Comparison of ENCODE assay signal across 8 cellular contexts in genomic region chr1:31705080-31705866, GRCh38. TPM values are rescaled to one million over a fixed set of nuclear protein-coding genes. Genes with fewer than 3 reads are reported as not detected.
DNase-seq lines count a peak whose midpoint lies in the region; ATAC-seq and TF ChIP-seq lines count a peak whose summit lies in the region.

No MANE protein-coding gene starts in this region.

- no peak overlapping the region for H3K27ac Mint-ChIP-seq in activated CD4-positive, alpha-beta memory T cell treated with anti-CD3 and anti-CD28 coated beads for 36 hours
- peak overlapping the region; percentile 37 for H3K27ac Mint-ChIP-seq in endodermal cell

- intact Hi-C loops in activated CD4-positive, alpha-beta memory T cell treated with anti-CD3 and anti-CD28 coated beads for 36 hours (cut with micrococcal nuclease), result loop anchor here (1.0 to 10.0 kb wide), 3 partner anchors 42 to 140 kb away; no protein-coding TSS in a partner anchor

- H3K9me3 ChIP-seq in endodermal cell (ENCODE audit: control insufficient read depth, low read length) (no peaks in the 10 kb centered on the region), muscle layer of colon (ENCODE audit: low read length) (no peaks in the 10 kb centered on the region)

- H3K36me3 ChIP-seq in endodermal cell (ENCODE audit: control insufficient read depth, insufficient read depth, low read length) (no peaks in the 10 kb centered on the region), muscle layer of colon (ENCODE audit: insufficient read depth, low read length) (no peaks in the 10 kb centered on the region)

- H3K27me3 ChIP-seq in endodermal cell (ENCODE audit: control insufficient read depth, insufficient read depth, low read length, poor library complexity, severe bottlenecking) (peaks cover 12% of the 10 kb centered on the region), muscle layer of colon (ENCODE audit: control insufficient read depth in 1 of 2, insufficient read depth in 2 of 2, low read length in 2 of 2) (no peaks in the 10 kb centered on the region)

- 65 to 66% methylated on average over 10 to 23 of the region's 23 CpGs for WGBS in endodermal cell (ENCODE audit: insufficient coverage in 1 of 2, insufficient read length in 1 of 2), 2 experiments

- H3K4me1 ChIP-seq in endodermal cell (ENCODE audit: control insufficient read depth, insufficient read depth, low read length) (peaks cover 11% of the 10 kb centered on the region), muscle layer of colon (ENCODE audit: insufficient read depth, low read length) (peaks cover 47% of the 10 kb centered on the region)

- H3K9ac ChIP-seq in endodermal cell (ENCODE audit: extremely low read depth, low read length, poor library complexity, severe bottlenecking), result no peak overlapping the region
- peak overlapping the region; percentile 30 for H3K9ac ChIP-seq in muscle layer of colon (ENCODE audit: low read length)

- DNase-seq in AG10803 (ENCODE audit: low read depth) (peak; percentile 64), HT1080 (ENCODE audit: low read depth) (peak; percentile 71), endodermal cell (peak; percentile 88), NCI-H187 (lab: John Stamatoyannopoulos, UW) (no peak)
- peak; percentile 88 for DNase-seq in activated CD4-positive, alpha-beta memory T cell treated with anti-CD3 and anti-CD28 coated beads for 36 hours
- peak; percentile 49 for DNase-seq in stimulated activated naive CD4-positive, alpha-beta T cell treated with Interleukin-2 at 50 U/mL for 16 hours (lab: John Stamatoyannopoulos, UW)

- H3K4me3 Mint-ChIP-seq in activated CD4-positive, alpha-beta memory T cell treated with anti-CD3 and anti-CD28 coated beads for 36 hours, result peak overlapping the region; percentile 17
- H3K4me3 Mint-ChIP-seq in endodermal cell, result peak overlapping the region; percentile 52

- POLR2A ChIA-PET in activated CD4-positive, alpha-beta memory T cell treated with anti-CD3 and anti-CD28 coated beads for 36 hours (lab: Charles Lee), result interaction anchor here (1.0 kb wide), 1 partner anchor 10 kb away, joined by 3 read pairs; no protein-coding TSS in a partner anchor

- H3K27me3 Mint-ChIP-seq in activated CD4-positive, alpha-beta memory T cell treated with anti-CD3 and anti-CD28 coated beads for 36 hours, result peaks cover 30% of the 10 kb centered on the region
- H3K27me3 Mint-ChIP-seq in endodermal cell (ENCODE audit: insufficient read depth), result peaks cover 20% of the 10 kb centered on the region

- ATAC-seq in HG03439 (IDR thresholded peaks at IDR 0.05; ENCODE audit: unreplicated experiment), result no peak

- CTCF ChIA-PET in activated CD4-positive, alpha-beta memory T cell treated with anti-CD3 and anti-CD28 coated beads for 36 hours (lab: Charles Lee), result interaction anchor here (0.7 to 5.5 kb wide), 9 partner anchors 9 to 142 kb away, joined by 3 to 26 read pairs (median 4); no protein-coding TSS in a partner anchor

- peaks cover 37% of the 10 kb centered on the region for H3K4me1 Mint-ChIP-seq in activated CD4-positive, alpha-beta memory T cell treated with anti-CD3 and anti-CD28 coated beads for 36 hours (ENCODE audit: low read depth)
- H3K4me1 Mint-ChIP-seq in endodermal cell, result peaks cover 12% of the 10 kb centered on the region

- no peaks in the 10 kb centered on the region for H3K36me3 Mint-ChIP-seq in activated CD4-positive, alpha-beta memory T cell treated with anti-CD3 and anti-CD28 coated beads for 36 hours
- H3K36me3 Mint-ChIP-seq in endodermal cell (ENCODE audit: low read depth), result no peaks in the 10 kb centered on the region

- TF ChIP-seq CTCF in AG10803 (conservative IDR thresholded peaks at IDR 0.05; ENCODE audit: low read length) (peak; percentile 41), endodermal cell (conservative IDR thresholded peaks at IDR 0.05) (peak; percentile 31)

- peak overlapping the region; percentile 93 for H3K4me3 ChIP-seq in AG10803 (ENCODE audit: low read length)
- H3K4me3 ChIP-seq in endodermal cell (ENCODE audit: low read length), result no peak overlapping the region
- H3K4me3 ChIP-seq in muscle layer of colon (ENCODE audit: low read depth in 1 of 2, low read length in 2 of 2), result peak overlapping the region in 1 of 2 donors; percentile 40

- H3K27ac ChIP-seq in endodermal cell (ENCODE audit: low read depth, low read length) (no peak overlapping the region), muscle layer of colon (ENCODE audit: low read depth, low read length) (peak overlapping the region; percentile 90)

- no peaks in the 10 kb centered on the region for H3K9me3 Mint-ChIP-seq in activated CD4-positive, alpha-beta memory T cell treated with anti-CD3 and anti-CD28 coated beads for 36 hours
- no peaks in the 10 kb centered on the region for H3K9me3 Mint-ChIP-seq in endodermal cell

RNA-seq across cellular contexts. Expression of gene COL16A1, which starts 1.5 kb away (rescaled TPM):
- 5.3 and 7.3 TPM in 2 replicates for total RNA-seq in HT1080 (2014; rRNA removed; shearing (Covaris generic))
- polyA plus RNA-seq in HT1080 (2015; cell fraction: cytosol; rRNA removed), result 2.2 and 2.5 TPM in 2 replicates
- polyA plus RNA-seq in HT1080 (2015; cell fraction: nucleus; rRNA removed), result 26.5 and 27.6 TPM in 2 replicates
- under 1 TPM; 0.12 to 0.45 TPM for total RNA-seq in activated CD4-positive, alpha-beta memory T cell treated with anti-CD3 and anti-CD28 coated beads for 36 hours
- total RNA-seq in endodermal cell, result 1 to 10 TPM; 7.4 to 9.9 TPM
- 3.6 TPM for polyA plus RNA-seq in endodermal cell (2013, experiment 1 of 2)
- 2.7 TPM for polyA plus RNA-seq in endodermal cell (2013, experiment 2 of 2)

RNA-seq across cellular contexts. Expression of gene ADGRB2, which starts 58.9 kb away (rescaled TPM):
- 10.8 and 14.1 TPM in 2 replicates for total RNA-seq in HT1080 (2014; rRNA removed; shearing (Covaris generic))
- polyA plus RNA-seq in HT1080 (2015; cell fraction: cytosol; rRNA removed), result 7.1 and 8.4 TPM in 2 replicates
- polyA plus RNA-seq in HT1080 (2015; cell fraction: nucleus; rRNA removed), result 13.1 and 16.5 TPM in 2 replicates
- total RNA-seq in activated CD4-positive, alpha-beta memory T cell treated with anti-CD3 and anti-CD28 coated beads for 36 hours, result 1 to 10 TPM; 1.6 to 1.7 TPM
- 10 to 100 TPM; 13.1 to 22.7 TPM for total RNA-seq in endodermal cell
- polyA plus RNA-seq in endodermal cell (2013, experiment 1 of 2), result 37.3 TPM
- 34.7 TPM for polyA plus RNA-seq in endodermal cell (2013, experiment 2 of 2)

Comparison
In these comparisons a context has a peak if more than half of its experiments do, and no peak if none do; other contexts are left out.
1. DNase-seq: peak in AG10803 (single experiment), HT1080 (single experiment), activated CD4-positive, alpha-beta memory T cell treated with anti-CD3 and anti-CD28 coated beads for 36 hours (single experiment), endodermal cell (single experiment) and stimulated activated naive CD4-positive, alpha-beta T cell treated with Interleukin-2 at 50 U/mL for 16 hours (single experiment); none in NCI-H187 (0 of 2).